8 cellular contexts compared by ENCODE assay signal in the genomic region with DNA sequence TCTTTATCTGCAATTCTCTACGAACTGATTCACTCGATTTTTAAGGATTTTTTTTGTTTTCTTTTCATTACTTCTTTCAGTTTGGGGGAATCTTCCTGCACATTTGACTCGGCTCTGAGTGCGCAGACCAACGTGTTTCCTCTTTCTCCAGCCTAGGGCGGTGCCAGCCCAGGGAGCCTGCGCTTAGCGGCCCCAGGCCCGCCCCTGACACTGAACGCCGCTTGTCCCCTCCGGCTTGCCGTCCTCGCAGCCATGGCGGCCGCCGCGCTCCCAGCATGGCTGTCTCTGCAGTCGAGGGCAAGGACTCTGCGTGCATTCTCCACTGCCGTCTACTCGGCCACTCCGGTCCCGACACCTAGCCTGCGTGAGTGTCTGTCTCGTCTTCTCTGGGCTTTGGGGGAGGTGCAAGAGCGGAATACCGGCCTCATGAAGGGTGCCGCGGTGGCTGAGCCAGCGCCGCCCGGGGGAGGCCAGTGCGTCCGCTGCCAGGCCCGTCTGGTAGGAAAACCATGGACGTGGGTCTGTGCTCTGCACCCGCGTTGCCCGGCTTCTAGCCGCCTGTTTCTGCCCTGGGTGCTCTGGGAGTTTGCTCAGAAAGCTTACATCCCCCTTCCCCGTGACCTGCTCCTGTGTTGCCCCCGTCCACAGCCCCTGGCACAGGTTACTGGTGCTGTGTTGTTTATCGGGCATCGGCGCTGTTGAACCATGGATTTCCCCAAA. TPM values are rescaled to one million over a fixed set of nuclear protein-coding genes. Genes with fewer than 3 reads are reported as not detected.
DNase-seq lines count a peak whose midpoint lies in the region; ATAC-seq and TF ChIP-seq lines count a peak whose summit lies in the region.

A gene (plus strand): TSS at position 241 of the 720 bp plus-strand sequence. CDS start 12 bp downstream, at position 253.

- peak; percentile 95 for ATAC-seq in HG02610 (IDR thresholded peaks at IDR 0.05; ENCODE audit: unreplicated experiment)
- ATAC-seq in activated naive CD8-positive, alpha-beta T cell treated with anti-CD3 and anti-CD28 coated beads, Interleukin-2, amount 10 ng/mL, durations not matched to agents 7 days and 5 days (ENCODE audit: low read depth): peak; percentile 98
- peak; percentile 98 for ATAC-seq in Right ventricle myocardium inferior

- H3K27ac ChIP-seq in SU-DHL-6 (ENCODE audit: low read depth, low read length) (peak within 1 kb of the TSS; percentile 31), parathyroid adenoma (peak within 1 kb of the TSS; percentile 72), tibial artery (peak within 1 kb of the TSS; percentile 84 to 85)

- H2AFZ ChIP-seq in SU-DHL-6 (ENCODE audit: low read depth, low read length, severe bottlenecking): peak within 1 kb of the TSS; percentile 97
- H2AFZ ChIP-seq in parathyroid adenoma: peak within 1 kb of the TSS; percentile 97

- H3K36me3 ChIP-seq in SU-DHL-6 (ENCODE audit: low read length): peaks cover 3% of the 10 kb centered on the region; the same call in 1 of the 2 replicates
- H3K36me3 ChIP-seq in parathyroid adenoma (ENCODE audit: control insufficient read depth, insufficient read depth, low read length): no peaks in the 10 kb centered on the region
- H3K36me3 ChIP-seq in tibial artery: peaks cover 0 to 11% (median 5%) of the 10 kb centered on the region in 3 donors

- peaks cover 3% of the 10 kb centered on the region for H3K27me3 Mint-ChIP-seq in activated naive CD8-positive, alpha-beta T cell treated with anti-CD3 and anti-CD28 coated beads, Interleukin-2, amount 10 ng/mL, durations not matched to agents 7 days and 5 days

- TF ChIP-seq CTCF in GM12864 (IDR thresholded peaks at IDR 0.05; ENCODE audit: low read depth, low read length, missing control alignments) (no peak), SU-DHL-6 (IDR thresholded peaks at IDR 0.05; ENCODE audit: insufficient read depth, low read length, poor library complexity, severe bottlenecking) (no peak), parathyroid adenoma (IDR thresholded peaks at IDR 0.05) (peak; percentile 4), tibial artery (IDR thresholded peaks at IDR 0.05) (no peak)

- H3F3A ChIP-seq in SU-DHL-6 (ENCODE audit: insufficient read depth): no peaks in the 10 kb centered on the region

- peaks cover 24% of the 10 kb centered on the region for H3K4me1 Mint-ChIP-seq in activated naive CD8-positive, alpha-beta T cell treated with anti-CD3 and anti-CD28 coated beads, Interleukin-2, amount 10 ng/mL, durations not matched to agents 7 days and 5 days

- peak within 1 kb of the TSS; percentile 94 for H3K4me2 ChIP-seq in SU-DHL-6 (ENCODE audit: low read depth, low read length, poor library complexity, severe bottlenecking)
- H3K4me2 ChIP-seq in parathyroid adenoma (ENCODE audit: low read length): peak within 1 kb of the TSS; percentile 83

- peak within 1 kb of the TSS; percentile 86 for H3K9ac ChIP-seq in SU-DHL-6 (ENCODE audit: low read length)
- peak within 1 kb of the TSS; percentile 89 for H3K9ac ChIP-seq in parathyroid adenoma

- H3K9me3 ChIP-seq in SU-DHL-6 (ENCODE audit: insufficient read depth, low read length) (no peaks in the 10 kb centered on the region), parathyroid adenoma (ENCODE audit: control insufficient read depth, low read length) (no peaks in the 10 kb centered on the region), tibial artery (no peaks in the 10 kb centered on the region)

- no peaks in the 10 kb centered on the region for H3K9me2 ChIP-seq in SU-DHL-6 (replicated peaks; ENCODE audit: insufficient read depth, low read length)

- peaks cover 42% of the 10 kb centered on the region for H3K79me2 ChIP-seq in SU-DHL-6 (ENCODE audit: insufficient read depth, low read length)
- peaks cover 25% of the 10 kb centered on the region for H3K79me2 ChIP-seq in parathyroid adenoma

- no peaks in the 10 kb centered on the region for H3K9me3 Mint-ChIP-seq in activated naive CD8-positive, alpha-beta T cell treated with anti-CD3 and anti-CD28 coated beads, Interleukin-2, amount 10 ng/mL, durations not matched to agents 7 days and 5 days

- no peaks in the 10 kb centered on the region for H4K20me1 ChIP-seq in SU-DHL-6 (ENCODE audit: low read depth, low read length)

- peak within 1 kb of the TSS; percentile 96 for H3K27ac Mint-ChIP-seq in activated naive CD8-positive, alpha-beta T cell treated with anti-CD3 and anti-CD28 coated beads, Interleukin-2, amount 10 ng/mL, durations not matched to agents 7 days and 5 days

- peak within 1 kb of the TSS; percentile 96 for H3K4me3 Mint-ChIP-seq in activated naive CD8-positive, alpha-beta T cell treated with anti-CD3 and anti-CD28 coated beads, Interleukin-2, amount 10 ng/mL, durations not matched to agents 7 days and 5 days

- POLR2A ChIA-PET in activated naive CD8-positive, alpha-beta T cell treated with anti-CD3 and anti-CD28 coated beads, Interleukin-2, amount 10 ng/mL, durations not matched to agents 7 days and 5 days (lab: Charles Lee): interaction anchor here (0.8 to 1.9 kb wide), 5 partner anchors 11 to 697 kb away, joined by 3 to 8 read pairs (median 3); a partner anchor contains a TSS

- DNase-seq in GM12864 (ENCODE audit: low read depth): peak; percentile 78
- peak; percentile 74 for DNase-seq in NCI-H1092 (lab: John Stamatoyannopoulos, UW)
- DNase-seq in activated naive CD8-positive, alpha-beta T cell treated with anti-CD3 and anti-CD28 coated beads, Interleukin-2, amount 10 ng/mL, durations not matched to agents 7 days and 5 days: peak; percentile 94
- peak; percentile 95 for DNase-seq in Right ventricle myocardium inferior (ENCODE audit: missing footprints)
- DNase-seq in tibial artery: peak; percentile 91 to 95

- peaks cover 10% of the 10 kb centered on the region for H3K36me3 Mint-ChIP-seq in activated naive CD8-positive, alpha-beta T cell treated with anti-CD3 and anti-CD28 coated beads, Interleukin-2, amount 10 ng/mL, durations not matched to agents 7 days and 5 days

- H3K27me3 ChIP-seq in SU-DHL-6 (ENCODE audit: low read length) (no peaks in the 10 kb centered on the region), parathyroid adenoma (ENCODE audit: control insufficient read depth, insufficient read depth, low read length) (no peaks in the 10 kb centered on the region), tibial artery (no peaks in the 10 kb centered on the region)

- intact Hi-C loops in Right ventricle myocardium inferior (cut with DNase I): loop anchor here (10.0 kb wide), 1 partner anchor 484 kb away; a partner anchor contains a TSS
- intact Hi-C loops in tibial artery (cut with DNase I; ENCODE audit: low total_unique reads): loop anchor here (2.0 kb wide), 1 partner anchor 70 kb away; a partner anchor contains a TSS

- H3K4me3 ChIP-seq in GM12864 (ENCODE audit: low read depth, low read length) (peak within 1 kb of the TSS; percentile 99), SU-DHL-6 (ENCODE audit: insufficient read depth, low read length, poor library complexity, severe bottlenecking) (peak within 1 kb of the TSS; percentile 96), parathyroid adenoma (ENCODE audit: low read depth, low read length) (peak within 1 kb of the TSS; percentile 90), tibial artery (peak within 1 kb of the TSS; percentile 95 to 97)

- H3K4me1 ChIP-seq in parathyroid adenoma (peaks cover 7% of the 10 kb centered on the region), tibial artery (peaks cover 0 to 23% (median 17%) of the 10 kb centered on the region in 4 donors)

RNA-seq across cellular contexts. Expression of the gene that starts here (rescaled TPM):
- total RNA-seq in activated naive CD8-positive, alpha-beta T cell treated with anti-CD3 and anti-CD28 coated beads, Interleukin-2, amount 10 ng/mL, durations not matched to agents 7 days and 5 days: 10 to 100 TPM; 31.5 to 31.9 TPM
- total RNA-seq in Right ventricle myocardium inferior: 56.7 TPM

Comparison
In these comparisons a context has a peak if more than half of its experiments do, and no peak if none do; other contexts are left out.
1. Peak in every context shown above with its lines: DNase-seq, ATAC-seq, H3K4me3 ChIP-seq and H3K27ac ChIP-seq.
2. H3K27ac ChIP-seq: peak in every context shown above with its lines; median percentile 84 in tibial artery; 72 in parathyroid adenoma; 31 in SU-DHL-6.